Comparison of ENCODE assay signal across 24 cellular contexts in the genomic region with DNA sequence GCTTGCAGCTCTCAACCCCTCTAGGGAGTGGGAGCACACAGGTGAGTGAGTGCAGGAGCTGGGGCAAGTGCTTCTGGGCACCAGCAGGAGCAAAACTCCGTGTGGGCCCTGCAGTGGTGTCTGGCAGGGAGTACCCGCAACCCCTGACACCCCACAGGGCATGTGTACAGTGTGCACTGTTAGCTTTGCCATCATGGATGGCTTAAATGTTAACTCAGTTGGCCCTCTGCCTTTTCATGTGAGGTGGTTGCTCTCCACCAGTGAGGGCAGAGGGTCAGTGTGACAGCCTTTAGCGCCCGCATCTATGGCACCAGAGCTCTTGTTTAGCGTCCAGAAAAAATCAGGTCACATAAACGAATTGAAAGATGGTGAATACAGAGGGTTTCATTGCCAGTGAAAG.
"Had no signal": no experiment of that assay in that cellular context is flagged by ENCODE, and none has a peak within 500 bp of the region (broad histone marks: within the 10 kb centered on the region; RNA-seq: fewer than 3 reads in every experiment).

No MANE protein-coding gene starts in this region.

- H3K4me1 Mint-ChIP-seq: T-cell had no signal

- H3K9me3 ChIP-seq: SJSA1 had no signal

- H3K4me2 ChIP-seq: KMS-11 had no signal

- H3K36me3 Mint-ChIP-seq: T-cell had no signal

- H3K4me3 Mint-ChIP-seq: T-cell had no signal

- H3K27me3 ChIP-seq: SJSA1 had no signal

- H3K4me1 ChIP-seq: SJSA1 had no signal

- H3K9ac ChIP-seq: KMS-11 had no signal

- H3K27ac ChIP-seq: KMS-11, SJSA1, SK-N-MC had no signal

- H3K36me3 ChIP-seq: SJSA1 had no signal

- H3K4me3 ChIP-seq: SJSA1, SK-N-MC had no signal

- H3K27ac Mint-ChIP-seq: T-cell had no signal

- DNase-seq: IMR-90; NCI-H1092; NCI-H1105 treated with DMSO at 0.1 percent for 48 hours; NCI-H1417 treated with DMSO at 0.1 percent for 48 hours; NCI-H146; NCI-H1694 treated with DMSO at 0.1 percent for 48 hours; NCI-H1930; NCI-H2081; NCI-H2107; NCI-H2227 treated with DMSO at 0.1 percent for 48 hours; NCI-H446; NCI-H510A; NCI-H524 treated with DMSO at 0.1 percent for 48 hours; NCI-H69; NCI-H774; NK-92 treated with Interleukin-12 subunit alpha and Interleukin-12 subunit beta, amount 100 ng/mL, for 24 hours; Right ventricle myocardium superior; RPMI8226; SIG-M5; SW 1271; T-cell had no signal
